ENCODE assay signal across 11 cellular contexts in the genomic region with DNA sequence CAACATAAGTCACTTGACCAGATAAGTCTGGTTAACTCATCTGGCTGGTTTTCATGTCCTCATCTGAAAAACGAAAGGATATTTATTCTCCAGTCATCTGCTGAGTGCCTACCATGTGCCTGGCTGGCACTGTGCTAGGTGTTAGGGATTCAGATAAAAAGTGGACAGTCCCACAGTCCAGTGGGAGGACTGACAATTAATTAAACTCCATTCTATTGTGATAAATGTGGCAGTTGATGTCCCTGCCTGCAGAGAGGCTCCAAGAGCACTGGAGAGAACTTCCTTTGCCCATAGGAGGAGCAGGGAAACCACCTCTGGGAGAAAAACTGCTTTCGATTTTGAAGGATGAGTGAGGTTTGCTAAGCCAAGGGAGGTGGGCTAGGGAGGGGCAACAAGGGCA. TPM values are rescaled to one million over a fixed set of nuclear protein-coding genes. Genes with fewer than 3 reads are reported as not detected.
DNase-seq lines count a peak whose midpoint lies in the region; ATAC-seq and TF ChIP-seq lines count a peak whose summit lies in the region.
"Had no signal": no experiment of that assay in that cellular context is flagged by ENCODE, and none has a peak within 500 bp of the region (broad histone marks: within the 10 kb centered on the region; RNA-seq: fewer than 3 reads in every experiment).

No MANE protein-coding gene starts in this region.

- no peaks in the 10 kb centered on the region for H3K9me3 ChIP-seq in right cardiac atrium (ENCODE audit: control insufficient read depth, low read length)
- H3K9me3 ChIP-seq in transverse colon = no peaks in the 10 kb centered on the region
- H3K9me3 ChIP-seq: SJSA1 had no signal

- peaks cover 24% of the 10 kb centered on the region for H3K4me1 ChIP-seq in right cardiac atrium (ENCODE audit: control insufficient read depth, insufficient read depth, low read length)
- peaks cover 48 to 89% (median 63%) of the 10 kb centered on the region in 4 donors for H3K4me1 ChIP-seq in transverse colon

- intact Hi-C loops in right cardiac atrium (cut with DNase I) = no loop called here
- intact Hi-C loops in transverse colon (cut with DNase I; ENCODE audit: low total_unique reads) = no loop called here

- CTCF ChIA-PET in activated naive CD4-positive, alpha-beta T cell treated with anti-CD3 and anti-CD28 coated beads, Interleukin-2, amount 10 ng/mL, durations not matched to agents 7 days and 5 days (lab: Charles Lee) = interaction anchor here (3.2 to 29.1 kb wide), 2 partner anchors 9 to 38 kb away, joined by 14 to 1108 read pairs; no protein-coding TSS in a partner anchor

- H3K9me3 Mint-ChIP-seq in activated naive CD4-positive, alpha-beta T cell treated with anti-CD3 and anti-CD28 coated beads, Interleukin-2, amount 10 ng/mL, durations not matched to agents 7 days and 5 days = no peaks in the 10 kb centered on the region
- H3K9me3 Mint-ChIP-seq in activated T-helper 17 cell treated with anti-CD3 and anti-CD28 coated beads, Interleukin-2, amount 50 U/mL, for 72 hours = no peaks in the 10 kb centered on the region

- peaks cover 88% of the 10 kb centered on the region for H3K4me1 Mint-ChIP-seq in activated naive CD4-positive, alpha-beta T cell treated with anti-CD3 and anti-CD28 coated beads, Interleukin-2, amount 10 ng/mL, durations not matched to agents 7 days and 5 days
- peaks cover 63% of the 10 kb centered on the region for H3K4me1 Mint-ChIP-seq in activated T-helper 17 cell treated with anti-CD3 and anti-CD28 coated beads, Interleukin-2, amount 50 U/mL, for 72 hours

- WGBS in right cardiac atrium = 35% methylated on average over 2 of the region's 2 CpGs
- WGBS in transverse colon (ENCODE audit: low coverage in 1 of 2), 2 donors = 0 to 25% methylated on average over 1 to 2 of the region's 2 CpGs

- no peak for TF ChIP-seq CTCF in transverse colon (IDR thresholded peaks at IDR 0.05)

- H3K27ac Mint-ChIP-seq in activated naive CD4-positive, alpha-beta T cell treated with anti-CD3 and anti-CD28 coated beads, Interleukin-2, amount 10 ng/mL, durations not matched to agents 7 days and 5 days = peak overlapping the region; percentile 47
- peak overlapping the region; percentile 28 for H3K27ac Mint-ChIP-seq in activated T-helper 17 cell treated with anti-CD3 and anti-CD28 coated beads, Interleukin-2, amount 50 U/mL, for 72 hours
- H3K27ac Mint-ChIP-seq: H9 had no signal

- in situ Hi-C loops in transverse colon (cut with MboI; ENCODE audit: low pct_ligation_motif_present in 1 of 4, low pct_unique_long_range_greater_than_20kb in 1 of 4, low sequenced_read_pairs in 3 of 4) = no loop called here

- H3K4me3 ChIP-seq in right cardiac atrium (ENCODE audit: low read length) (no peak overlapping the region), transverse colon (no peak overlapping the region)
- H3K4me3 ChIP-seq: SJSA1 had no signal

- H3K4me3 Mint-ChIP-seq in activated naive CD4-positive, alpha-beta T cell treated with anti-CD3 and anti-CD28 coated beads, Interleukin-2, amount 10 ng/mL, durations not matched to agents 7 days and 5 days = peak overlapping the region; percentile 29
- peak overlapping the region; percentile 88 for H3K4me3 Mint-ChIP-seq in activated T-helper 17 cell treated with anti-CD3 and anti-CD28 coated beads, Interleukin-2, amount 50 U/mL, for 72 hours
- H3K4me3 Mint-ChIP-seq: H9 had no signal

- H3K27me3 ChIP-seq in right cardiac atrium (ENCODE audit: control insufficient read depth, insufficient read depth) (no peaks in the 10 kb centered on the region), transverse colon (no peaks in the 10 kb centered on the region)
- H3K27me3 ChIP-seq: SJSA1 had no signal

- no peak for TF ChIP-seq POLR2A in transverse colon (IDR thresholded peaks at IDR 0.05)

- peak; percentile 34 for DNase-seq in activated naive CD4-positive, alpha-beta T cell treated with anti-CD3 and anti-CD28 coated beads, Interleukin-2, amount 10 ng/mL, durations not matched to agents 7 days and 5 days
- no peak for DNase-seq in activated naive CD4-positive, alpha-beta T cell (lab: John Stamatoyannopoulos, UW)
- DNase-seq in right cardiac atrium = peak in 2 of 3 donors; percentile 63 to 70
- DNase-seq in transverse colon = no peak
- DNase-seq in HK-2 (ENCODE audit: unreplicated experiment) = no peak
- no peak for DNase-seq in HCEC 1CT
- DNase-seq in NK-92 (lab: John Stamatoyannopoulos, UW; ENCODE audit: unreplicated experiment) = no peak
- DNase-seq: COR-L47, H9 had no signal

- TF ChIP-seq EP300 in transverse colon (IDR thresholded peaks at IDR 0.05; ENCODE audit: low read depth) = no peak

- peak; percentile 42 for ATAC-seq in activated T-helper 17 cell treated with anti-CD3 and anti-CD28 coated beads, Interleukin-2, amount 50 U/mL, for 72 hours (replicated peaks)
- ATAC-seq in right cardiac atrium = peak; percentile 31 to 68

- H3K36me3 ChIP-seq in transverse colon = peaks cover 0 to under 1% (median 0%) of the 10 kb centered on the region in 4 donors

- no peaks in the 10 kb centered on the region for H3K27me3 Mint-ChIP-seq in activated naive CD4-positive, alpha-beta T cell treated with anti-CD3 and anti-CD28 coated beads, Interleukin-2, amount 10 ng/mL, durations not matched to agents 7 days and 5 days
- no peaks in the 10 kb centered on the region for H3K27me3 Mint-ChIP-seq in activated T-helper 17 cell treated with anti-CD3 and anti-CD28 coated beads, Interleukin-2, amount 50 U/mL, for 72 hours

- H3K27ac ChIP-seq in right cardiac atrium (ENCODE audit: low read length) (peak overlapping the region; percentile 23), transverse colon (peak overlapping the region; percentile 84 to 93 (median 90))
- H3K27ac ChIP-seq: SJSA1 had no signal

- H3K36me3 Mint-ChIP-seq in activated naive CD4-positive, alpha-beta T cell treated with anti-CD3 and anti-CD28 coated beads, Interleukin-2, amount 10 ng/mL, durations not matched to agents 7 days and 5 days = peaks cover 52% of the 10 kb centered on the region
- peaks cover 8% of the 10 kb centered on the region for H3K36me3 Mint-ChIP-seq in activated T-helper 17 cell treated with anti-CD3 and anti-CD28 coated beads, Interleukin-2, amount 50 U/mL, for 72 hours (ENCODE audit: low read depth)

RNA-seq across cellular contexts. Expression of a gene that starts 5.4 kb away (rescaled TPM):
- total RNA-seq in activated T-helper 17 cell treated with anti-CD3 and anti-CD28 coated beads, Interleukin-2, amount 50 U/mL, for 72 hours = 1 to 10 TPM; 1.2 to 2.9 TPM
- total RNA-seq in right cardiac atrium (1 to 10 TPM in 3 of 4 donors, under 1 TPM in 1; 0.50 to 1.6 (median 1.4) TPM), transverse colon (10 to 100 TPM; 12.5 to 46.8 (median 24.4) TPM)
- 0.86 TPM for polyA plus RNA-seq in right cardiac atrium

RNA-seq across cellular contexts. Expression of a gene that starts 40.5 kb away (rescaled TPM):
- not detected for total RNA-seq in activated T-helper 17 cell treated with anti-CD3 and anti-CD28 coated beads, Interleukin-2, amount 50 U/mL, for 72 hours
- under 1 TPM; 0.35 to 0.71 (median 0.52) TPM for total RNA-seq in right cardiac atrium
- polyA plus RNA-seq in right cardiac atrium = 0.36 TPM
- under 1 TPM in 2 of 4 donors, not detected in 2; 0.32 to 0.41 TPM for total RNA-seq in transverse colon
- total RNA-seq: SJSA1 had no signal

Comparison
In these comparisons a context has a peak if more than half of its experiments do, and no peak if none do; other contexts are left out.
1. DNase-seq: peak in activated naive CD4-positive, alpha-beta T cell treated with anti-CD3 and anti-CD28 coated beads, Interleukin-2, amount 10 ng/mL, durations not matched to agents 7 days and 5 days (single experiment) and right cardiac atrium (2 of 3); none in activated naive CD4-positive, alpha-beta T cell (0 of 4), transverse colon (single experiment), HK-2 (single experiment), HCEC 1CT (single experiment) and NK-92 (single experiment).